Comparison of ENCODE assay signal across 21 cellular contexts in the genomic region with DNA sequence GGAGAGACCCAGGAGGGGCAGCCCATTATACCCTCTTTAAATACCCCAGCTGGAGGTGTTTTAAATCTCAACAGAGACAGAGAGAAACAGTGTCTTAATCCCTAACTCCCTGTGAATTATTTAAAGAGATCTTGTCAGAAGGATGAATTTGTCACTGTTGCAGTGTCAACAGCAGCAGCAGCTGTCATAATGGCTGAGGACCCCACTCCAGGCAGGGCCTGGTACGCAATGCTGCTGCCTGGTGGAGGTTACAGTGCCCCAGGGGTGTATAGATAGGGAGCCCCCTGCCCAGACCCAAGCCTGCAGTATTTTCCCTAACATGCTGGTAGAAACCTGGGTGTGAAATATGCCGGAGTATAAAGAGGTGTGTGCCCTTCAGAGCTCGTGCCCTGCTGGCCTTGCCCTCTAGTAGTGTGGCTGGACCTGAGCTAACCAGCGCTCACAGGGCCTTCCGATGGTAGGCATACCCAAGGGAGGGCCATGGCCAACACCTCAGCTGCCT.
"Had no signal": no experiment of that assay in that cellular context is flagged by ENCODE, and none has a peak within 500 bp of the region (broad histone marks: within the 10 kb centered on the region; RNA-seq: fewer than 3 reads in every experiment).

No MANE protein-coding gene starts in this region.

- H3K27me3 ChIP-seq: foreskin keratinocyte, left lung, tibial artery had no signal

- H3K4me1 ChIP-seq: foreskin keratinocyte, left lung, tibial artery had no signal

- H3K27ac ChIP-seq: foreskin keratinocyte, left lung, skin epidermis, tibial artery had no signal

- H3K9me3 Mint-ChIP-seq: activated CD4-positive, alpha-beta memory T cell treated with anti-CD3 and anti-CD28 coated beads for 36 hours; activated naive CD4-positive, alpha-beta T cell treated with anti-CD3 and anti-CD28 coated beads for 36 hours; activated T-cell treated with anti-CD3 and anti-CD28 coated beads, Interleukin-2, amount 50 U/mL, for 72 hours; mesothelial cell of epicardium; stimulated activated naive CD8-positive, alpha-beta T cell treated with anti-CD3 and anti-CD28 coated beads, Interleukin-15, amount 100 ng/mL, for 72 hours; T-helper 1 cell treated with Interleukin-12 subunit alpha and Interleukin-12 subunit beta and Interleukin-4 antibody, amounts not matched to agents 30 μg/mL and 1 μg/mL, for 36 hours had no signal

- H3K4me1 Mint-ChIP-seq: naive thymus-derived CD8-positive, alpha-beta T cell; stimulated activated naive CD8-positive, alpha-beta T cell treated with anti-CD3 and anti-CD28 coated beads, Interleukin-15, amount 100 ng/mL, for 72 hours had no signal

- H3K36me3 Mint-ChIP-seq: activated CD4-positive, alpha-beta memory T cell treated with anti-CD3 and anti-CD28 coated beads for 36 hours; mesothelial cell of epicardium; naive thymus-derived CD8-positive, alpha-beta T cell had no signal

- H3K9me3 ChIP-seq: left lung, tibial artery had no signal

- H3K27me3 Mint-ChIP-seq: stimulated activated naive CD8-positive, alpha-beta T cell treated with anti-CD3 and anti-CD28 coated beads, Interleukin-15, amount 100 ng/mL, for 72 hours had no signal

- H3K4me3 Mint-ChIP-seq: activated CD4-positive, alpha-beta memory T cell treated with anti-CD3 and anti-CD28 coated beads for 36 hours; activated naive CD4-positive, alpha-beta T cell treated with anti-CD3 and anti-CD28 coated beads for 36 hours; activated T-cell treated with anti-CD3 and anti-CD28 coated beads, Interleukin-2, amount 50 U/mL, for 72 hours; mesothelial cell of epicardium; naive thymus-derived CD8-positive, alpha-beta T cell; stimulated activated naive CD8-positive, alpha-beta T cell treated with anti-CD3 and anti-CD28 coated beads, Interleukin-15, amount 100 ng/mL, for 72 hours; T-helper 1 cell treated with Interleukin-12 subunit alpha and Interleukin-12 subunit beta and Interleukin-4 antibody, amounts not matched to agents 30 μg/mL and 1 μg/mL, for 36 hours had no signal

- H3K36me3 ChIP-seq: left lung, tibial artery had no signal

- H3K27ac Mint-ChIP-seq: activated CD4-positive, alpha-beta memory T cell treated with anti-CD3 and anti-CD28 coated beads for 36 hours; activated naive CD4-positive, alpha-beta T cell treated with anti-CD3 and anti-CD28 coated beads for 36 hours; activated T-cell treated with anti-CD3 and anti-CD28 coated beads, Interleukin-2, amount 50 U/mL, for 72 hours; mesothelial cell of epicardium; naive thymus-derived CD8-positive, alpha-beta T cell; stimulated activated naive CD8-positive, alpha-beta T cell treated with anti-CD3 and anti-CD28 coated beads, Interleukin-15, amount 100 ng/mL, for 72 hours; T-helper 1 cell treated with Interleukin-12 subunit alpha and Interleukin-12 subunit beta and Interleukin-4 antibody, amounts not matched to agents 30 μg/mL and 1 μg/mL, for 36 hours had no signal

- H3K4me3 ChIP-seq: left lung, lung, skin epidermis, tibial artery had no signal

- DNase-seq: activated CD4-positive, alpha-beta memory T cell treated with anti-CD3 and anti-CD28 coated beads for 36 hours; activated CD4-positive, alpha-beta T cell treated with anti-CD3 and anti-CD28 coated beads for 48 hours; activated effector memory CD4-positive, alpha-beta T cell treated with Interleukin-2 at 50 U/mL for 16 hours; activated naive CD4-positive, alpha-beta T cell treated with anti-CD3 and anti-CD28 coated beads for 36 hours; activated T-cell treated with anti-CD3 and anti-CD28 coated beads, Interleukin-2, amount 50 U/mL, for 72 hours; cerebellar nuclear complex; cortex of kidney; effector CD4-positive, alpha-beta T cell; erythroblast; foreskin keratinocyte; kidney glomerular epithelial cell; left lung; naive thymus-derived CD8-positive, alpha-beta T cell; stimulated activated CD4-positive, alpha-beta T cell treated with anti-CD3 and anti-CD28 coated beads, Interleukin-1b, Interleukin-23, amount 100 ng/mL, for 48 hours; stimulated activated naive CD8-positive, alpha-beta T cell treated with anti-CD3 and anti-CD28 coated beads, Interleukin-15, amount 100 ng/mL, for 72 hours; T1000; tibial artery had no signal
